24 cellular contexts compared by ENCODE assay signal in genomic region chr1:178536329-178536728, GRCh38. TPM values are rescaled to one million over a fixed set of nuclear protein-coding genes. Genes with fewer than 3 reads are reported as not detected.
DNase-seq lines count a peak whose midpoint lies in the region; ATAC-seq and TF ChIP-seq lines count a peak whose summit lies in the region.
"Had no signal": no experiment of that assay in that cellular context is flagged by ENCODE, and none has a peak within 500 bp of the region (broad histone marks: within the 10 kb centered on the region; RNA-seq: fewer than 3 reads in every experiment).

No MANE protein-coding gene starts in this region.

- H3K4me2 ChIP-seq in neural progenitor cell, result no peak overlapping the region

- no peak for TF ChIP-seq EP300 in gastroesophageal sphincter (IDR thresholded peaks at IDR 0.05)

- H4K20me1 ChIP-seq in neural progenitor cell (ENCODE audit: low read depth), result no peaks in the 10 kb centered on the region

- DNase-seq in heart right ventricle (no peak), Right ventricle myocardium inferior (ENCODE audit: missing footprints) (no peak), coronary artery (ENCODE audit: low spot score) (peak; percentile 16), T-helper 9 cell (no peak), neural progenitor cell (ENCODE audit: low spot score) (no peak)
- no peak for DNase-seq in activated T-helper 1 cell treated with anti-CD3 and anti-CD28 coated beads, Interleukin-12 subunit alpha, Interleukin-12 subunit beta, Interleukin-2, Interleukin-4 antibody, amounts not matched to agents 30 ng/mL and 10 ng/mL and 1 ng/mL, durations not matched to agents 14 hours and 24 hours and 36 hours (ENCODE audit: low spot score)
- DNase-seq: activated B cell treated with CpG ODN at 0.5 μM for 24 hours; activated CD8-positive, alpha-beta T cell treated with anti-CD3 and anti-CD28 coated beads for 36 hours; CD8-positive, alpha-beta T cell; central memory CD4-positive, alpha-beta T cell; effector CD8-positive, alpha-beta T cell; GOT3; kidney; NCI-H2081; NCI-H510A treated with DMSO at 0.1 percent for 48 hours; stimulated activated naive CD4-positive, alpha-beta T cell treated with Interleukin-2 at 50 U/mL for 16 hours; upper lobe of left lung had no signal

- H3K4me3 ChIP-seq in heart right ventricle (no peak overlapping the region), coronary artery (no peak overlapping the region), mucosa of rectum (ENCODE audit: low read length in 2 of 2) (no peak overlapping the region), neural progenitor cell (no peak overlapping the region), gastroesophageal sphincter (no peak overlapping the region)
- H3K4me3 ChIP-seq: adrenal gland, prostate gland, SJCRH30, upper lobe of left lung had no signal

- peaks cover 7% of the 10 kb centered on the region for H3K4me1 Mint-ChIP-seq in activated T-helper 1 cell treated with anti-CD3 and anti-CD28 coated beads, Interleukin-12 subunit alpha, Interleukin-12 subunit beta, Interleukin-2, Interleukin-4 antibody, amounts not matched to agents 30 ng/mL and 10 ng/mL and 1 ng/mL, durations not matched to agents 14 hours and 24 hours and 36 hours (ENCODE audit: low read depth)
- H3K4me1 Mint-ChIP-seq in neural progenitor cell, result peaks cover 19% of the 10 kb centered on the region

- no peaks in the 10 kb centered on the region for H3K36me3 ChIP-seq in heart right ventricle
- no peaks in the 10 kb centered on the region for H3K36me3 ChIP-seq in mucosa of rectum (ENCODE audit: control insufficient read depth in 2 of 2, insufficient read depth in 2 of 2, low read length in 2 of 2)
- no peaks in the 10 kb centered on the region for H3K36me3 ChIP-seq in neural progenitor cell
- no peaks in the 10 kb centered on the region for H3K36me3 ChIP-seq in gastroesophageal sphincter
- H3K36me3 ChIP-seq: adrenal gland, prostate gland, SJCRH30, upper lobe of left lung had no signal

- ATAC-seq in heart right ventricle (peak in 1 of 8 donors; percentile 16), Right ventricle myocardium inferior (no peak), gastroesophageal sphincter (no peak)
- ATAC-seq: activated CD8-positive, alpha-beta T cell treated with anti-CD3 and anti-CD28 coated beads for 36 hours; CD8-positive, alpha-beta T cell had no signal

- H3K4me3 Mint-ChIP-seq in activated T-helper 1 cell treated with anti-CD3 and anti-CD28 coated beads, Interleukin-12 subunit alpha, Interleukin-12 subunit beta, Interleukin-2, Interleukin-4 antibody, amounts not matched to agents 30 ng/mL and 10 ng/mL and 1 ng/mL, durations not matched to agents 14 hours and 24 hours and 36 hours, result no peak overlapping the region
- H3K4me3 Mint-ChIP-seq in neural progenitor cell, result no peak overlapping the region
- H3K4me3 Mint-ChIP-seq: activated B cell treated with CpG ODN at 0.5 μM for 24 hours; activated CD8-positive, alpha-beta T cell treated with anti-CD3 and anti-CD28 coated beads for 36 hours; CD8-positive, alpha-beta T cell had no signal

- no peaks in the 10 kb centered on the region for H3K27me3 ChIP-seq in heart right ventricle
- no peaks in the 10 kb centered on the region for H3K27me3 ChIP-seq in mucosa of rectum (ENCODE audit: control insufficient read depth in 2 of 2, insufficient read depth in 2 of 2, low read length in 2 of 2)
- H3K27me3 ChIP-seq in neural progenitor cell, result no peaks in the 10 kb centered on the region
- no peaks in the 10 kb centered on the region for H3K27me3 ChIP-seq in gastroesophageal sphincter
- H3K27me3 ChIP-seq: adrenal gland, SJCRH30, upper lobe of left lung had no signal

- TF ChIP-seq CTCF in heart right ventricle (IDR thresholded peaks at IDR 0.05) (no peak), coronary artery (IDR thresholded peaks at IDR 0.05) (no peak), neural progenitor cell (IDR thresholded peaks at IDR 0.05) (no peak), gastroesophageal sphincter (IDR thresholded peaks at IDR 0.05) (no peak)

- H3K9me3 Mint-ChIP-seq in activated T-helper 1 cell treated with anti-CD3 and anti-CD28 coated beads, Interleukin-12 subunit alpha, Interleukin-12 subunit beta, Interleukin-2, Interleukin-4 antibody, amounts not matched to agents 30 ng/mL and 10 ng/mL and 1 ng/mL, durations not matched to agents 14 hours and 24 hours and 36 hours, result no peaks in the 10 kb centered on the region
- H3K9me3 Mint-ChIP-seq in neural progenitor cell, result no peaks in the 10 kb centered on the region
- H3K9me3 Mint-ChIP-seq: activated B cell treated with CpG ODN at 0.5 μM for 24 hours; activated CD8-positive, alpha-beta T cell treated with anti-CD3 and anti-CD28 coated beads for 36 hours; CD8-positive, alpha-beta T cell had no signal

- H3K27me3 Mint-ChIP-seq in activated T-helper 1 cell treated with anti-CD3 and anti-CD28 coated beads, Interleukin-12 subunit alpha, Interleukin-12 subunit beta, Interleukin-2, Interleukin-4 antibody, amounts not matched to agents 30 ng/mL and 10 ng/mL and 1 ng/mL, durations not matched to agents 14 hours and 24 hours and 36 hours (ENCODE audit: insufficient read depth), result peaks cover 3% of the 10 kb centered on the region
- peaks cover 6% of the 10 kb centered on the region for H3K27me3 Mint-ChIP-seq in neural progenitor cell (ENCODE audit: insufficient read depth, low read depth)
- H3K27me3 Mint-ChIP-seq: activated B cell treated with CpG ODN at 0.5 μM for 24 hours; activated CD8-positive, alpha-beta T cell treated with anti-CD3 and anti-CD28 coated beads for 36 hours had no signal

- no peaks in the 10 kb centered on the region for H3K79me2 ChIP-seq in neural progenitor cell (ENCODE audit: low read depth)

- no peaks in the 10 kb centered on the region for H3K9me3 ChIP-seq in heart right ventricle
- no peaks in the 10 kb centered on the region for H3K9me3 ChIP-seq in mucosa of rectum (ENCODE audit: control insufficient read depth in 2 of 2, low read length in 2 of 2)
- no peaks in the 10 kb centered on the region for H3K9me3 ChIP-seq in neural progenitor cell (ENCODE audit: low read depth)
- H3K9me3 ChIP-seq in gastroesophageal sphincter, result no peaks in the 10 kb centered on the region
- H3K9me3 ChIP-seq: adrenal gland, prostate gland, SJCRH30, upper lobe of left lung had no signal

- WGBS in heart right ventricle, 2 donors, result 87% methylated on average over 5 of the region's 5 CpGs
- WGBS in gastroesophageal sphincter (ENCODE audit: low coverage in 1 of 2), 2 donors, result 94% methylated on average over 4 of the region's 5 CpGs; no CpG with 5 or more reads in 1 of the 2 donors

- no peak overlapping the region for H3K27ac Mint-ChIP-seq in activated T-helper 1 cell treated with anti-CD3 and anti-CD28 coated beads, Interleukin-12 subunit alpha, Interleukin-12 subunit beta, Interleukin-2, Interleukin-4 antibody, amounts not matched to agents 30 ng/mL and 10 ng/mL and 1 ng/mL, durations not matched to agents 14 hours and 24 hours and 36 hours
- no peak overlapping the region for H3K27ac Mint-ChIP-seq in neural progenitor cell
- H3K27ac Mint-ChIP-seq: activated B cell treated with CpG ODN at 0.5 μM for 24 hours; activated CD8-positive, alpha-beta T cell treated with anti-CD3 and anti-CD28 coated beads for 36 hours; CD8-positive, alpha-beta T cell had no signal

- H3K27ac ChIP-seq in heart right ventricle (peak overlapping the region in 9 of 10 donors; percentile 51 to 82 (median 67)), coronary artery (peak overlapping the region in 1 of 2 donors; percentile 64), mucosa of rectum (ENCODE audit: low read depth in 2 of 2, low read length in 2 of 2) (peak overlapping the region; percentile 60 to 81), neural progenitor cell (no peak overlapping the region), gastroesophageal sphincter (no peak overlapping the region)
- H3K27ac ChIP-seq: prostate gland, SJCRH30, upper lobe of left lung had no signal

- H3K4me1 ChIP-seq in heart right ventricle (peaks cover 0 to 39% (median 23%) of the 10 kb centered on the region in 9 donors), mucosa of rectum (ENCODE audit: control insufficient read depth in 2 of 2, insufficient read depth in 2 of 2, low read length in 2 of 2) (peaks cover 24 to 28% of the 10 kb centered on the region in 2 donors), neural progenitor cell (no peaks in the 10 kb centered on the region), gastroesophageal sphincter (peaks cover 0 to 11% (median 0%) of the 10 kb centered on the region in 3 donors)
- H3K4me1 ChIP-seq: adrenal gland, prostate gland had no signal

- TF ChIP-seq POLR2A in gastroesophageal sphincter (IDR thresholded peaks at IDR 0.05), result no peak

- H2AFZ ChIP-seq in neural progenitor cell (replicated peaks), result no peak overlapping the region

- intact Hi-C loops in heart right ventricle (cut with DNase I), result loop anchor here in 1 of 10 donors (10.0 kb wide), 1 partner anchor 468 kb away; no protein-coding TSS in a partner anchor
- intact Hi-C loops in Right ventricle myocardium inferior (cut with DNase I), result loop anchor here (10.0 kb wide), 1 partner anchor 232 kb away; no protein-coding TSS in a partner anchor
- intact Hi-C loops in activated T-helper 1 cell treated with anti-CD3 and anti-CD28 coated beads, Interleukin-12 subunit alpha, Interleukin-12 subunit beta, Interleukin-2, Interleukin-4 antibody, amounts not matched to agents 30 ng/mL and 10 ng/mL and 1 ng/mL, durations not matched to agents 14 hours and 24 hours and 36 hours (cut with micrococcal nuclease), result no loop called here

- H3F3A ChIP-seq in neural progenitor cell (ENCODE audit: low read depth), result no peaks in the 10 kb centered on the region

- H3K9ac ChIP-seq in mucosa of rectum (ENCODE audit: low read depth in 1 of 2, low read length in 2 of 2), result no peak overlapping the region
- no peak overlapping the region for H3K9ac ChIP-seq in neural progenitor cell

- H3K36me3 Mint-ChIP-seq in activated T-helper 1 cell treated with anti-CD3 and anti-CD28 coated beads, Interleukin-12 subunit alpha, Interleukin-12 subunit beta, Interleukin-2, Interleukin-4 antibody, amounts not matched to agents 30 ng/mL and 10 ng/mL and 1 ng/mL, durations not matched to agents 14 hours and 24 hours and 36 hours (ENCODE audit: low read depth), result no peaks in the 10 kb centered on the region
- H3K36me3 Mint-ChIP-seq in neural progenitor cell, result no peaks in the 10 kb centered on the region
- H3K36me3 Mint-ChIP-seq: CD8-positive, alpha-beta T cell had no signal

RNA-seq across cellular contexts. Expression of gene TEX35, which starts 23.4 kb away (rescaled TPM):
- total RNA-seq in heart right ventricle (under 1 TPM in 2 of 10 donors, not detected in 8; 0.09 to 0.56 TPM), Right ventricle myocardium inferior (not detected), neural progenitor cell (ENCODE audit: low replicate concordance) (not detected in 2 replicates), gastroesophageal sphincter (not detected)
- under 1 TPM in 1 of 2 donors, not detected in 1; 0.03 TPM for polyA plus RNA-seq in heart right ventricle
- total RNA-seq in activated T-helper 1 cell treated with anti-CD3 and anti-CD28 coated beads, Interleukin-12 subunit alpha, Interleukin-12 subunit beta, Interleukin-2, Interleukin-4 antibody, amounts not matched to agents 30 ng/mL and 10 ng/mL and 1 ng/mL, durations not matched to agents 14 hours and 24 hours and 36 hours, result not detected in 2 replicates
- total RNA-seq: activated B cell treated with CpG ODN at 0.5 μM for 24 hours; activated CD8-positive, alpha-beta T cell treated with anti-CD3 and anti-CD28 coated beads for 36 hours; adrenal gland; CD8-positive, alpha-beta T cell; kidney; SJCRH30; T-helper 2 cell treated with Interferon-gamma antibody and Interleukin-4, amounts not matched to agents 100 ng/mL and 5 ng/mL, for 36 hours; upper lobe of left lung had no signal
- polyA plus RNA-seq: adrenal gland, neural cell had no signal

RNA-seq across cellular contexts. Expression of gene CLEC20A, which starts 39.6 kb away (rescaled TPM):
- total RNA-seq in heart right ventricle (not detected), Right ventricle myocardium inferior (not detected), neural progenitor cell (ENCODE audit: low replicate concordance) (not detected in 2 replicates), gastroesophageal sphincter (not detected)
- not detected for polyA plus RNA-seq in heart right ventricle
- total RNA-seq in activated T-helper 1 cell treated with anti-CD3 and anti-CD28 coated beads, Interleukin-12 subunit alpha, Interleukin-12 subunit beta, Interleukin-2, Interleukin-4 antibody, amounts not matched to agents 30 ng/mL and 10 ng/mL and 1 ng/mL, durations not matched to agents 14 hours and 24 hours and 36 hours, result not detected in 2 replicates
- total RNA-seq: activated CD8-positive, alpha-beta T cell treated with anti-CD3 and anti-CD28 coated beads for 36 hours; adrenal gland; CD8-positive, alpha-beta T cell; prostate gland; SJCRH30; T-helper 2 cell treated with Interferon-gamma antibody and Interleukin-4, amounts not matched to agents 100 ng/mL and 5 ng/mL, for 36 hours; upper lobe of left lung had no signal
- polyA plus RNA-seq: adrenal gland had no signal

Comparison
In these comparisons a context has a peak if more than half of its experiments do, and no peak if none do; other contexts are left out.
1. H3K27ac ChIP-seq: peak in heart right ventricle (9 of 10) and mucosa of rectum (2 of 2); none in neural progenitor cell (single experiment) and gastroesophageal sphincter (0 of 4).